In genomic region chr6:43687079-43687436, GRCh38 we compare ENCODE assay signal across 9 cellular contexts. TPM values are rescaled to one million over a fixed set of nuclear protein-coding genes. Genes with fewer than 3 reads are reported as not detected.
DNase-seq lines count a peak whose midpoint lies in the region; TF ChIP-seq lines count a peak whose summit lies in the region.
"Had no signal": no experiment of that assay in that cellular context is flagged by ENCODE, and none has a peak within 500 bp of the region (broad histone marks: within the 10 kb centered on the region; RNA-seq: fewer than 3 reads in every experiment).

No MANE protein-coding gene starts in this region.

- H3K36me3 Mint-ChIP-seq in activated naive CD4-positive, alpha-beta T cell treated with anti-CD3 and anti-CD28 coated beads, Interleukin-2, amount 50 U/mL, for 24 hours: no peaks in the 10 kb centered on the region

- H3K4me1 Mint-ChIP-seq in activated naive CD4-positive, alpha-beta T cell treated with anti-CD3 and anti-CD28 coated beads, Interleukin-2, amount 50 U/mL, for 24 hours: peaks cover 52% of the 10 kb centered on the region

- WGBS in mesodermal cell (ENCODE audit: insufficient coverage in 2 of 2), 2 experiments: 9 to 14% methylated on average over 6 to 8 of the region's 10 CpGs

- H3K27me3 ChIP-seq in breast epithelium (no peaks in the 10 kb centered on the region), uterus (no peaks in the 10 kb centered on the region)

- peak overlapping the region; percentile 79 to 88 for H3K27ac ChIP-seq in breast epithelium
- H3K27ac ChIP-seq in mesodermal cell (ENCODE audit: low read depth, low read length, severe bottlenecking): peak overlapping the region; percentile 76
- H3K27ac ChIP-seq in uterus: peak overlapping the region; percentile 78 to 83

- intact Hi-C loops in breast epithelium (cut with DNase I; ENCODE audit: low total_unique reads): no loop called here
- intact Hi-C loops in uterus (cut with DNase I; ENCODE audit: low total_unique reads): no loop called here
- intact Hi-C loops in posterior cingulate gyrus (cut with DNase I): no loop called here

- DNase-seq in activated naive CD4-positive, alpha-beta T cell treated with Interleukin-2 at 50 U/mL for 16 hours: no peak
- DNase-seq in breast epithelium (ENCODE audit: low spot score in 2 of 2): no peak
- DNase-seq in uterus: no peak
- no peak for DNase-seq in GM10266 (ENCODE audit: extremely low spot score)
- no peak for DNase-seq in SK-N-DZ (ENCODE audit: low spot score)
- DNase-seq in posterior cingulate gyrus: no peak

- H3K4me3 ChIP-seq in breast epithelium: peak overlapping the region; percentile 72 to 90 (median 86)
- peak overlapping the region; percentile 97 for H3K4me3 ChIP-seq in mesodermal cell (ENCODE audit: extremely low read depth, insufficient read depth, low read length, poor library complexity, severe bottlenecking)
- H3K4me3 ChIP-seq in uterus: peak overlapping the region; percentile 61 to 83

- H3K9me3 Mint-ChIP-seq in activated naive CD4-positive, alpha-beta T cell treated with anti-CD3 and anti-CD28 coated beads, Interleukin-2, amount 50 U/mL, for 24 hours: no peaks in the 10 kb centered on the region

- no peaks in the 10 kb centered on the region for H3K9me3 ChIP-seq in breast epithelium
- H3K9me3 ChIP-seq in mesodermal cell (ENCODE audit: control insufficient read depth, low read length): no peaks in the 10 kb centered on the region
- no peaks in the 10 kb centered on the region for H3K9me3 ChIP-seq in uterus

- H3K27me3 Mint-ChIP-seq in activated naive CD4-positive, alpha-beta T cell treated with anti-CD3 and anti-CD28 coated beads, Interleukin-2, amount 50 U/mL, for 24 hours: no peaks in the 10 kb centered on the region

- H3K36me3 ChIP-seq in breast epithelium: no peaks in the 10 kb centered on the region
- H3K36me3 ChIP-seq in mesodermal cell (ENCODE audit: control insufficient read depth, insufficient read depth, low read length): peaks cover 16% of the 10 kb centered on the region
- no peaks in the 10 kb centered on the region for H3K36me3 ChIP-seq in uterus

- H3K4me3 Mint-ChIP-seq in activated naive CD4-positive, alpha-beta T cell treated with anti-CD3 and anti-CD28 coated beads, Interleukin-2, amount 50 U/mL, for 24 hours: peak overlapping the region; percentile 96

- no peak for TF ChIP-seq POLR2A in breast epithelium (IDR thresholded peaks at IDR 0.05)
- TF ChIP-seq POLR2A in uterus (IDR thresholded peaks at IDR 0.05): no peak

- peak overlapping the region; percentile 57 for H3K27ac Mint-ChIP-seq in activated naive CD4-positive, alpha-beta T cell treated with anti-CD3 and anti-CD28 coated beads, Interleukin-2, amount 50 U/mL, for 24 hours

- TF ChIP-seq CTCF in breast epithelium (IDR thresholded peaks at IDR 0.05) (no peak), uterus (IDR thresholded peaks at IDR 0.05) (no peak), GM10266 (IDR thresholded peaks at IDR 0.05; ENCODE audit: control insufficient read depth, insufficient read depth, low read depth, missing control alignments) (no peak)

- H3K4me1 ChIP-seq in breast epithelium (peaks cover 3 to 6% of the 10 kb centered on the region in 2 donors), mesodermal cell (ENCODE audit: control insufficient read depth, insufficient read depth, low read length, poor library complexity, severe bottlenecking) (peaks cover 18% of the 10 kb centered on the region), uterus (no peaks in the 10 kb centered on the region)

RNA-seq across cellular contexts. Expression of gene MRPS18A, which starts 0.5 kb away (rescaled TPM):
- 10 to 100 TPM; 37.7 to 63.2 (median 40.6) TPM for total RNA-seq in breast epithelium
- polyA plus RNA-seq in mesodermal cell (2013, experiment 1 of 2): 55.4 TPM
- 48.1 TPM for polyA plus RNA-seq in mesodermal cell (2013, experiment 2 of 2)
- 10 to 100 TPM; 23.1 to 87.4 (median 36.4) TPM for total RNA-seq in uterus
- 37.9 and 45.6 TPM in 2 replicates for polyA plus RNA-seq in SK-N-DZ (2014; cell fraction: cytosol; rRNA removed)
- polyA plus RNA-seq in SK-N-DZ (2014; cell fraction: nucleus; rRNA removed): 20.9 and 27.9 TPM in 2 replicates

RNA-seq across cellular contexts. Expression of gene RSPH9, which starts 42.2 kb away (rescaled TPM):
- not detected for total RNA-seq in breast epithelium
- polyA plus RNA-seq in mesodermal cell (2013, experiment 1 of 2): 0.96 TPM
- polyA plus RNA-seq in mesodermal cell (2013, experiment 2 of 2): 1.0 TPM
- total RNA-seq in uterus: 1 to 10 TPM in 2 of 4 donors, not detected in 2; 1.9 to 2.0 TPM
- polyA plus RNA-seq in SK-N-DZ (2014; cell fraction: cytosol; rRNA removed): not detected in 2 replicates
- polyA plus RNA-seq in SK-N-DZ (2014; cell fraction: nucleus; rRNA removed): not detected in 2 replicates
- total RNA-seq: HT-29 had no signal

RNA-seq across cellular contexts. Expression of gene MAD2L1BP, which starts 51.4 kb away (rescaled TPM):
- total RNA-seq in breast epithelium (10 to 100 TPM; 33.4 to 53.0 (median 33.4) TPM), uterus (10 to 100 TPM; 12.3 to 44.3 (median 17.7) TPM)
- polyA plus RNA-seq in mesodermal cell (2013, experiment 1 of 2): 31.1 TPM
- 26.1 TPM for polyA plus RNA-seq in mesodermal cell (2013, experiment 2 of 2)
- polyA plus RNA-seq in SK-N-DZ (2014; cell fraction: cytosol; rRNA removed): 36.2 and 42.7 TPM in 2 replicates
- polyA plus RNA-seq in SK-N-DZ (2014; cell fraction: nucleus; rRNA removed): 27.0 and 28.3 TPM in 2 replicates

RNA-seq across cellular contexts. Expression of gene GTPBP2, which starts 58.0 kb away (rescaled TPM):
- 10 to 100 TPM; 41.4 to 58.0 (median 43.6) TPM for total RNA-seq in breast epithelium
- polyA plus RNA-seq in mesodermal cell (2013, experiment 1 of 2): 66.7 TPM
- polyA plus RNA-seq in mesodermal cell (2013, experiment 2 of 2): 54.0 TPM
- total RNA-seq in uterus: 10 to 100 TPM; 17.9 to 67.6 (median 40.2) TPM
- polyA plus RNA-seq in SK-N-DZ (2014; cell fraction: cytosol; rRNA removed): 48.7 and 53.0 TPM in 2 replicates
- polyA plus RNA-seq in SK-N-DZ (2014; cell fraction: nucleus; rRNA removed): 247 and 282 TPM in 2 replicates
